7 cellular contexts compared by ENCODE assay signal in genomic region chr2:4049463-4049862, GRCh38.
"Had no signal": no experiment of that assay in that cellular context is flagged by ENCODE, and none has a peak within 500 bp of the region (broad histone marks: within the 10 kb centered on the region; RNA-seq: fewer than 3 reads in every experiment).

No MANE protein-coding gene starts in this region.

- H3K27ac ChIP-seq: HL-60 had no signal

- H3K4me1 Mint-ChIP-seq: IgD-negative memory B cell had no signal

- H3K4me3 Mint-ChIP-seq: IgD-negative memory B cell had no signal

- H3K4me3 ChIP-seq: K562 had no signal

- H3K27ac Mint-ChIP-seq: IgD-negative memory B cell had no signal

- ATAC-seq: HepG2, K562 had no signal

- DNase-seq: IMR-90, KBM-7, KG1 had no signal

- H3K36me3 Mint-ChIP-seq: IgD-negative memory B cell had no signal

- H3K27me3 Mint-ChIP-seq: IgD-negative memory B cell had no signal
